Comparison of ENCODE assay signal across 19 cellular contexts in genomic region chr22:32735516-32735915, GRCh38.
DNase-seq lines count a peak whose midpoint lies in the region; ATAC-seq and TF ChIP-seq lines count a peak whose summit lies in the region.
"Had no signal": no experiment of that assay in that cellular context is flagged by ENCODE, and none has a peak within 500 bp of the region (broad histone marks: within the 10 kb centered on the region; RNA-seq: fewer than 3 reads in every experiment).

No MANE protein-coding gene starts in this region.

- ATAC-seq in sciatic nerve = peak; percentile 38
- ATAC-seq: GM12878, GM23338, HepG2 had no signal

- peak overlapping the region; percentile 19 for H3K27ac ChIP-seq in KOPT-K1 (ENCODE audit: low read depth, low read length, poor library complexity, severe bottlenecking)
- H3K27ac ChIP-seq in caudate nucleus (ENCODE audit: low read depth, low read length) = no peak overlapping the region
- H3K27ac ChIP-seq: C4-2B had no signal

- no peak for TF ChIP-seq CTCF in nephron (IDR thresholded peaks at IDR 0.05; ENCODE audit: unreplicated experiment in 3 of 3)
- no peak for TF ChIP-seq CTCF in glutamatergic neuron (IDR thresholded peaks at IDR 0.05; ENCODE audit: partially characterized antibody, unreplicated experiment)

- H3K36me3 Mint-ChIP-seq in nephron (ENCODE audit: low read depth) (no peaks in the 10 kb centered on the region), glutamatergic neuron (ENCODE audit: unreplicated experiment) (no peaks in the 10 kb centered on the region)
- H3K36me3 Mint-ChIP-seq: CD4-positive, alpha-beta memory T cell; IgD-negative memory B cell had no signal

- H3K4me3 Mint-ChIP-seq in nephron (no peak overlapping the region), glutamatergic neuron (ENCODE audit: unreplicated experiment) (no peak overlapping the region)
- H3K4me3 Mint-ChIP-seq: CD4-positive, alpha-beta memory T cell; GM23338; HFFc6; IgD-negative memory B cell had no signal

- H3K9me3 Mint-ChIP-seq in nephron (peaks cover 5% of the 10 kb centered on the region), glutamatergic neuron (ENCODE audit: unreplicated experiment) (peaks cover 7% of the 10 kb centered on the region)
- H3K9me3 Mint-ChIP-seq: GM23338, HFFc6 had no signal

- no peaks in the 10 kb centered on the region for H3K9me3 ChIP-seq in KOPT-K1 (ENCODE audit: insufficient read depth, low read length, poor library complexity, severe bottlenecking)

- no peaks in the 10 kb centered on the region for H3K36me3 ChIP-seq in KOPT-K1 (ENCODE audit: insufficient read depth, low read length)

- H3K27ac Mint-ChIP-seq in nephron (peak overlapping the region; percentile 3 to 81 (median 53)), glutamatergic neuron (ENCODE audit: unreplicated experiment) (no peak overlapping the region)
- H3K27ac Mint-ChIP-seq: CD4-positive, alpha-beta memory T cell; GM23338; HFFc6; IgD-negative memory B cell had no signal

- DNase-seq in sciatic nerve (ENCODE audit: low spot score) (no peak), caudate nucleus (lab: John Stamatoyannopoulos, UW) (no peak), glutamatergic neuron (no peak), DMS153 (lab: John Stamatoyannopoulos, UW) (no peak), GM19240 (ENCODE audit: insufficient read length, low spot score) (no peak)
- DNase-seq: ACHN; AML-193; CD4-positive, alpha-beta memory T cell; DMS79 treated with DMSO at 0.1 percent for 48 hours; HCEC 1CT; HFFc6; KBM-7 had no signal

- H3K27me3 Mint-ChIP-seq in nephron (ENCODE audit: low read depth) = peaks cover 4% of the 10 kb centered on the region
- H3K27me3 Mint-ChIP-seq in glutamatergic neuron (ENCODE audit: unreplicated experiment) = peaks cover 5% of the 10 kb centered on the region

- intact Hi-C loops in sciatic nerve (cut with DNase I) = no loop called here

- peaks cover 37% of the 10 kb centered on the region for H3K4me1 Mint-ChIP-seq in nephron
- no peaks in the 10 kb centered on the region for H3K4me1 Mint-ChIP-seq in glutamatergic neuron (ENCODE audit: low read depth, unreplicated experiment)
- H3K4me1 Mint-ChIP-seq: CD4-positive, alpha-beta memory T cell; IgD-negative memory B cell had no signal
